8 cellular contexts compared by ENCODE assay signal in the genomic region with DNA sequence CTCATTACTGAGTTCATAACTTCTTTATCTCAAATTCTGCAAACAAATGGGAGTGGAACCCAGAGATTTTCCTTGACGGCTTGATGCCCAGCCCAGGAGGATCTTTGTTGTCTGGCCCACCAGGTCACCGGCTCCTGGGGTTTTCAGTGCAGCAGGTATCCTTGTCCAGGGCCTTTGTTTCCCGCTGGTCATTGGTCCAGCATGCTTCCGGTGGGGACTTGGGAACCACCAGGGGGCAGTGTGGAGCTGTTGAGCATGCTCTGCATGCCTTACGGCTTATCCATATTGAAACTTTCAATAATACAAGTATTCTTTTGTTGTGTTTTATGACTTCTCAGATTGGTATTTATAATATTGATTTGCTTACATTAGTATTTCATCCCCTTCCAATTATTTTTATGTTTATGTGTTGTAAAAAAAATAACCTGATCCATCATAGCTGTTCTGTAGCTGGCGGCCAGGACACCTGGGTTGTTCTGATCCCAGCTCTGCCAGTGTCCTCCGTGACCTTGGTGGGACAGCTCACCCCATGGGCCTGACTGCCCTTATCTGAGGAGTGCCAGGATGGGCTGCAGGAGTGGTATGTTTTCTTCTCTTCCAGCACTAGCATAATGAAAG.
DNase-seq lines count a peak whose midpoint lies in the region; ATAC-seq and TF ChIP-seq lines count a peak whose summit lies in the region.

No MANE protein-coding gene starts in this region.

- TF ChIP-seq POLR2A in breast epithelium (IDR thresholded peaks at IDR 0.05) = no peak

- H3K27me3 ChIP-seq in WERI-Rb-1 (ENCODE audit: insufficient read depth, low read depth, severe bottlenecking) (no peaks in the 10 kb centered on the region), breast epithelium (no peaks in the 10 kb centered on the region)

- CTCF ChIA-PET in AG04449 (lab: Yijun Ruan, JAX) = interaction anchor here (0.6 to 5.4 kb wide), 23 partner anchors 10 to 200 kb away, joined by 3 to 66 read pairs (median 6); partner anchors contain the start of gene TCF7L1

- H3K27ac ChIP-seq in WERI-Rb-1 = no peak overlapping the region
- no peak overlapping the region for H3K27ac ChIP-seq in breast epithelium

- intact Hi-C loops in breast epithelium (cut with DNase I; ENCODE audit: low total_unique reads) = no loop called here

- DNase-seq in AG04449 (ENCODE audit: low read depth, low spot score) (no peak), HT-29 (ENCODE audit: low spot score) (peak; percentile 77), WERI-Rb-1 (peak; percentile 78), breast epithelium (ENCODE audit: low spot score in 2 of 2) (no peak), kidney tubule cell (ENCODE audit: low spot score) (peak; percentile 65)
- peak; percentile 36 to 71 (median 45) for DNase-seq in stimulated activated CD4-positive, alpha-beta T cell treated with anti-CD3 and anti-CD28 coated beads, TNF-alpha, amount 100 ng/mL, for 24 hours (ENCODE audit: low read depth in 3 of 3)

- H3K9me3 ChIP-seq in WERI-Rb-1 (ENCODE audit: severe bottlenecking) (no peaks in the 10 kb centered on the region), breast epithelium (no peaks in the 10 kb centered on the region)

- H3K4me3 ChIP-seq in AG04449 (ENCODE audit: low read depth, low read length) (no peak overlapping the region), WERI-Rb-1 (ENCODE audit: low read depth, low read length) (no peak overlapping the region), breast epithelium (no peak overlapping the region)

- TF ChIP-seq CTCF in AG04449 (IDR thresholded peaks at IDR 0.05; ENCODE audit: insufficient read depth, low read length, missing control alignments) (peak; percentile 80), WERI-Rb-1 (IDR thresholded peaks at IDR 0.05; ENCODE audit: low read depth, low read length) (peak; percentile 81), breast epithelium (IDR thresholded peaks at IDR 0.05) (peak; percentile 20 to 50 (median 34))

- H3K36me3 ChIP-seq in WERI-Rb-1 = no peaks in the 10 kb centered on the region
- H3K36me3 ChIP-seq in breast epithelium = no peaks in the 10 kb centered on the region

- H3K4me1 ChIP-seq in breast epithelium = no peaks in the 10 kb centered on the region

- POLR2A ChIA-PET in AG04449 (lab: Yijun Ruan, JAX) = interaction anchor here (1.4 kb wide), 1 partner anchor 134 kb away, joined by 4 read pairs; the partner anchor contains the start of gene TCF7L1

- ATAC-seq in GM18511 (IDR thresholded peaks at IDR 0.05; ENCODE audit: unreplicated experiment) (peak; percentile 78), HG02571 (IDR thresholded peaks at IDR 0.05; ENCODE audit: unreplicated experiment) (no peak)

Comparison
In these comparisons a context has a peak if more than half of its experiments do, and no peak if none do; other contexts are left out.
1. DNase-seq: peak in HT-29 (single experiment), WERI-Rb-1 (single experiment), kidney tubule cell (single experiment) and stimulated activated CD4-positive, alpha-beta T cell treated with anti-CD3 and anti-CD28 coated beads, TNF-alpha, amount 100 ng/mL, for 24 hours (3 of 3); none in AG04449 (single experiment) and breast epithelium (0 of 2).
2. Peak in every context shown above with its lines, with median percentiles within 50 percentile points of each other: CTCF ChIP-seq.